In the genomic region with DNA sequence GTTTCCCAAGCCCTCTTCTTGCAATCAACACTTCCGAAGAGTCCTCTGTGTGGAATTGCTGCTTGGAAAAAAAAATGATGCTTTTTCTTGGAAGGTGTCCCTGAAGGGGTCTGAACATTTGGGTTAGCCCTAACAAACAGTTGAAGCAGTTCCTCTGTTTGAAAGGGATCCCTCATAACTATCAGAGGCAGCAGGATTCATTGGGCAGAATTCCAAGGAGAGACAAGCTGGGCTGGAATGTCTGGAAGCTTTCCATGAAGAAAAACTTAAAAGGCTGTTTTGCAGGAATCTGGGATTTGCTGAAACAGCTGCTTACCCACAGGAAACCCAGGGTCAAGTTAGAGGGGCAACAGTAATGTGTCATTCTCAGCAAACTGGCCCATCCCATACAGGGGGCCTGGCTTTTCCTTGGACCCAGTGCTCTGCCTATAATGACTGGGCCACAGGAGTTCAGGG, we compare ENCODE assay signal across 11 cellular contexts. TPM values are rescaled to one million over a fixed set of nuclear protein-coding genes. Genes with fewer than 3 reads are reported as not detected.
DNase-seq lines count a peak whose midpoint lies in the region; ATAC-seq, FAIRE-seq and TF ChIP-seq lines count a peak whose summit lies in the region.
"Had no signal": no experiment of that assay in that cellular context is flagged by ENCODE, and none has a peak within 500 bp of the region (broad histone marks: within the 10 kb centered on the region; RNA-seq: fewer than 3 reads in every experiment).

No MANE protein-coding gene starts in this region.

- H3K27ac ChIP-seq in uterus, result peak overlapping the region; percentile 21 to 47

- no peak for DNase-seq in Right ventricle myocardium superior
- DNase-seq in cardiac septum (ENCODE audit: low spot score), result no peak
- DNase-seq in lung microvascular endothelial cell (ENCODE audit: low read depth in 2 of 2), result peak; percentile 13 to 91
- DNase-seq in uterus, result peak in 1 of 2 donors; percentile 31
- no peak for DNase-seq in HUDEP-2 (lab: John Stamatoyannopoulos, UW; ENCODE audit: unreplicated experiment in 76 of 76)
- no peak for DNase-seq in GM12891 (ENCODE audit: insufficient read length, low spot score)
- DNase-seq: activated B cell treated with CpG ODN at 0.5 μM for 24 hours, NCI-H1105 had no signal

- no peaks in the 10 kb centered on the region for H3K9me3 ChIP-seq in uterus

- no peak overlapping the region for H3K4me3 ChIP-seq in uterus

- ATAC-seq in Right ventricle myocardium superior (ENCODE audit: poor library complexity) (peak; percentile 54), HG03196 (IDR thresholded peaks at IDR 0.05; ENCODE audit: unreplicated experiment) (no peak)

- FAIRE-seq in endometrium (lab: Jason Lieb, UNC), result peak; percentile 98
- FAIRE-seq in GM12891 (lab: Jason Lieb, UNC), result no peak
- FAIRE-seq: A204.1 had no signal

- no peaks in the 10 kb centered on the region for H3K27me3 ChIP-seq in uterus

- TF ChIP-seq POLR2A in uterus (IDR thresholded peaks at IDR 0.05), result no peak
- TF ChIP-seq POLR2A in GM12891 (IDR thresholded peaks at IDR 0.05; ENCODE audit: low read depth, low read length), result no peak

- TF ChIP-seq CTCF in uterus (IDR thresholded peaks at IDR 0.05), result no peak

- H3K4me1 ChIP-seq in uterus, result peaks cover 0 to 10% of the 10 kb centered on the region in 2 donors

- no peaks in the 10 kb centered on the region for H3K36me3 ChIP-seq in uterus

- intact Hi-C loops in Right ventricle myocardium superior (cut with DNase I) (no loop called here), cardiac septum (cut with DNase I) (no loop called here), uterus (cut with DNase I; ENCODE audit: low total_unique reads) (no loop called here)

TF ChIP-seq in GM12891, 5 proteins besides CTCF, POLR2A, EP300 and RAD21:
- TF ChIP-seq PAX5 (IDR thresholded peaks at IDR 0.05; ENCODE audit: insufficient read depth, low read length, severe bottlenecking) (no peak), POLR2AphosphoS5 (IDR thresholded peaks at IDR 0.05; ENCODE audit: low read depth, low read length) (no peak), SPI1 (IDR thresholded peaks at IDR 0.05; ENCODE audit: low read depth, low read length) (no peak), TAF1 (IDR thresholded peaks at IDR 0.05; ENCODE audit: low read depth, low read length) (no peak), POU2F2 (IDR thresholded peaks at IDR 0.05; ENCODE audit: low read depth, low read length) (no peak)

RNA-seq across cellular contexts. Expression of gene CSNK2A3, which starts 3.2 kb away (rescaled TPM):
- total RNA-seq in Right ventricle myocardium superior (1.2 TPM), cardiac septum (1.6 TPM), lung microvascular endothelial cell (1.3 and 4.2 TPM in 2 replicates), uterus (1 to 10 TPM; 1.0 to 3.0 (median 2.0) TPM)
- 1.6 TPM for polyA plus RNA-seq in GM12891 (2012; ENCODE audit: low read depth, missing spikeins)

Comparison
In these comparisons a context has a peak if more than half of its experiments do, and no peak if none do; other contexts are left out.
1. DNase-seq: peak in lung microvascular endothelial cell (2 of 2); none in Right ventricle myocardium superior (single experiment), cardiac septum (single experiment), HUDEP-2 (0 of 76) and GM12891 (single experiment).